Comparison of ENCODE assay signal across 8 cellular contexts in the genomic region with DNA sequence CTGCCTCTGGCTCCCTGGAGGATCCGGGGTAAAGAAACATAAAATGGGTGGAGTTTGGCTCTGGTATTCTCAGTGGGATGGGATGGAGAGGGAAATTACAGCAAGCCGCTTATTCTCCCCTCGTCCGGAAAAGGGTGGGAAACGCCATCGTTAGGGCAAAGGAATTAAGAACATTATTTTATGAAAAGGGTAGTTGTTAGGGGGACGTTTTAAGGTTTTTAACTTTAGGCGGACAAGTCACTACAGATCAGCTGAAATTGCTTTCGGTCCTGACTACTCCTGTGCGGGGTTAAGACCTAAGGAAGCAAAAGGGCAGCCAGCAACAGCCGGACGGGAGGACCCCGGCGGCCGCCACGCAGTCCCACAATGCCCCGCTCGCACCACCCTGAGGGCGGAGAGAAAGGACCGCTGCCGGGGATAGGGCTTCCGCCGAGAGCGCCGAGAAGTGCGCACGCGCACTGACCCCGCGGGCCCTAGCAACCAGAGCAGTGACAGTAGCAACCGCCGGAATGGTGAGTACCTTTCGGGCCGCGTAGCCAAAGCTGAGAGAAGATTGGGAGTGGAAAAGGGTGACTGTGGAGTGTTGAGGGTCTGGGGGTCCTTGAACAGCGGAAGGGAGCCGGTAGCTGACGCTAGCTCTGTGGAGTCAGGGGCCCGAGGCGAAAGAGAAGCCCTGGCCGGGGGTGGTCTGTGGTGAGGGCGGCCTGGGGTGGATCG. TPM values are rescaled to one million over a fixed set of nuclear protein-coding genes. Genes with fewer than 3 reads are reported as not detected.
DNase-seq lines count a peak whose midpoint lies in the region; TF ChIP-seq lines count a peak whose summit lies in the region.

A gene with protein sequence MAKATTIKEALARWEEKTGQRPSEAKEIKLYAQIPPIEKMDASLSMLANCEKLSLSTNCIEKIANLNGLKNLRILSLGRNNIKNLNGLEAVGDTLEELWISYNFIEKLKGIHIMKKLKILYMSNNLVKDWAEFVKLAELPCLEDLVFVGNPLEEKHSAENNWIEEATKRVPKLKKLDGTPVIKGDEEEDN (plus strand): TSS at position 456 of the 717 bp plus-strand sequence. CDS start 54 bp downstream, at position 510.

- 0 out of 2 replicates have a peak, but pooled peaks cover 2% of the 10 kb centered on the region for H3K79me2 ChIP-seq in H9 (ENCODE audit: insufficient read depth, low read length)

- H2AK5ac ChIP-seq in H9 (ENCODE audit: insufficient read length, low read length): no peak within 1 kb of the TSS

- TF ChIP-seq POLR2A in Raji (IDR thresholded peaks at IDR 0.05; ENCODE audit: insufficient read depth, low read depth, low read length): peak; percentile 89

- H3K9ac ChIP-seq in H9 (ENCODE audit: extremely low read depth, insufficient read length, low read length): peak within 1 kb of the TSS; percentile 11

- H3K36me3 Mint-ChIP-seq in H9 (ENCODE audit: insufficient read depth in 1 of 3, low read depth in 3 of 3) (no peaks in the 10 kb centered on the region), nephron progenitor cell (ENCODE audit: low read depth) (peaks cover 4% of the 10 kb centered on the region)
- H3K36me3 Mint-ChIP-seq in stimulated activated naive CD8-positive, alpha-beta T cell treated with anti-CD3 and anti-CD28 coated beads, Interleukin-15, Interleukin-2, amounts not matched to agents 100 ng/mL and 50 ng/mL, for 24 hours (ENCODE audit: low read depth): no peaks in the 10 kb centered on the region

- H3K79me1 ChIP-seq in H9 (ENCODE audit: insufficient read depth, low read depth, low read length, poor library complexity, severe bottlenecking): no peaks in the 10 kb centered on the region

- no peaks in the 10 kb centered on the region for H3K9me3 ChIP-seq in H9 (ENCODE audit: control insufficient read depth, low read depth, low read length)

- peak within 1 kb of the TSS; percentile 49 for H3K27ac ChIP-seq in H9 (ENCODE audit: insufficient read length, low read depth, low read length)

- no peak within 1 kb of the TSS for H3K56ac ChIP-seq in H9 (ENCODE audit: insufficient read length, low read depth, low read length)

- no peak within 1 kb of the TSS for H2BK15ac ChIP-seq in H9 (ENCODE audit: low read depth, low read length)

- H2BK5ac ChIP-seq in H9 (ENCODE audit: insufficient read length, low read length): no peak within 1 kb of the TSS

- no peak within 1 kb of the TSS for H2BK12ac ChIP-seq in H9 (ENCODE audit: insufficient read length, low read depth, low read length)

- H4K91ac ChIP-seq in H9 (ENCODE audit: insufficient read length, low read depth, low read length): no peak within 1 kb of the TSS

- peak within 1 kb of the TSS; percentile 67 for H2AFZ ChIP-seq in H9 (ENCODE audit: low read length)

- peak within 1 kb of the TSS; percentile 96 to 99 (median 98) for H3K27ac Mint-ChIP-seq in H9
- peak within 1 kb of the TSS; percentile 73 for H3K27ac Mint-ChIP-seq in nephron progenitor cell
- H3K27ac Mint-ChIP-seq in stimulated activated naive CD8-positive, alpha-beta T cell treated with anti-CD3 and anti-CD28 coated beads, Interleukin-15, Interleukin-2, amounts not matched to agents 100 ng/mL and 50 ng/mL, for 24 hours: peak within 1 kb of the TSS; percentile 91

- H3K4me1 ChIP-seq in H9 (ENCODE audit: insufficient read depth, low read length): no peaks in the 10 kb centered on the region

- no peak within 1 kb of the TSS for H4K8ac ChIP-seq in H9 (replicated peaks; ENCODE audit: insufficient read length, low read depth, low read length)

- H2BK120ac ChIP-seq in H9 (ENCODE audit: low read depth, low read length, poor library complexity, severe bottlenecking): no peak within 1 kb of the TSS

- H3K4ac ChIP-seq in H9 (ENCODE audit: low read depth, low read length): no peak within 1 kb of the TSS

- peak within 1 kb of the TSS; percentile 62 for H3K4me2 ChIP-seq in H9 (ENCODE audit: insufficient read depth, insufficient read length, low read length)

- H3K23me2 ChIP-seq in H9 (ENCODE audit: insufficient read length, low read depth, low read length, poor library complexity, severe bottlenecking): peaks cover 11% of the 10 kb centered on the region

- no peaks in the 10 kb centered on the region for H3K27me3 Mint-ChIP-seq in H9 (ENCODE audit: low read depth)
- peaks cover 7% of the 10 kb centered on the region for H3K27me3 Mint-ChIP-seq in nephron progenitor cell (ENCODE audit: low read depth, poor library complexity)
- no peaks in the 10 kb centered on the region for H3K27me3 Mint-ChIP-seq in stimulated activated naive CD8-positive, alpha-beta T cell treated with anti-CD3 and anti-CD28 coated beads, Interleukin-15, Interleukin-2, amounts not matched to agents 100 ng/mL and 50 ng/mL, for 24 hours

- H3K9me3 Mint-ChIP-seq in H9 (peaks cover 0 to 4% of the 10 kb centered on the region in 2 experiments; a peak in 1 of 5 replicates), nephron progenitor cell (no peaks in the 10 kb centered on the region)
- no peaks in the 10 kb centered on the region for H3K9me3 Mint-ChIP-seq in stimulated activated naive CD8-positive, alpha-beta T cell treated with anti-CD3 and anti-CD28 coated beads, Interleukin-15, Interleukin-2, amounts not matched to agents 100 ng/mL and 50 ng/mL, for 24 hours

- no CpG with 5 or more reads among the region's 43 CpGs for WGBS in H9 (ENCODE audit: extremely low coverage, insufficient read length, low lambda C conversion rate)

- H3K27me3 ChIP-seq in H9 (ENCODE audit: insufficient read depth, low read length): no peaks in the 10 kb centered on the region

- H3K4me1 Mint-ChIP-seq in H9 (peaks cover 15 to 18% of the 10 kb centered on the region in 2 experiments), nephron progenitor cell (peaks cover 25% of the 10 kb centered on the region)
- peaks cover 17% of the 10 kb centered on the region for H3K4me1 Mint-ChIP-seq in stimulated activated naive CD8-positive, alpha-beta T cell treated with anti-CD3 and anti-CD28 coated beads, Interleukin-15, Interleukin-2, amounts not matched to agents 100 ng/mL and 50 ng/mL, for 24 hours (ENCODE audit: low read depth)

- no peak within 1 kb of the TSS for H2BK20ac ChIP-seq in H9 (ENCODE audit: low read depth, low read length, poor library complexity, severe bottlenecking)

- no peak within 1 kb of the TSS for H4K5ac ChIP-seq in H9 (ENCODE audit: insufficient read length, low read depth, low read length)

- H3K4me3 Mint-ChIP-seq in H9 (peak within 1 kb of the TSS; percentile 94), nephron progenitor cell (peak within 1 kb of the TSS; percentile 98)
- peak within 1 kb of the TSS; percentile 98 for H3K4me3 Mint-ChIP-seq in stimulated activated naive CD8-positive, alpha-beta T cell treated with anti-CD3 and anti-CD28 coated beads, Interleukin-15, Interleukin-2, amounts not matched to agents 100 ng/mL and 50 ng/mL, for 24 hours

- H3T11ph ChIP-seq in H9 (ENCODE audit: low read length): no peak within 1 kb of the TSS

- peak within 1 kb of the TSS; percentile 81 for H3K18ac ChIP-seq in H9 (ENCODE audit: insufficient read length, low read depth, low read length)

- TF ChIP-seq CTCF in H9 (conservative IDR thresholded peaks at IDR 0.05) (no peak), nephron progenitor cell (IDR thresholded peaks at IDR 0.05) (no peak)

- H3K14ac ChIP-seq in H9 (ENCODE audit: insufficient read depth, low read length): peak within 1 kb of the TSS; percentile 82; the same call in 1 of the 2 replicates

- H4K20me1 ChIP-seq in H9 (ENCODE audit: control insufficient read depth, insufficient read depth, insufficient read length): no peaks in the 10 kb centered on the region

- DNase-seq in ELR (ENCODE audit: low read depth) (peak; percentile 94), H9 (peak; percentile 95), M059J (ENCODE audit: low read depth) (peak; percentile 91), fibroblast of the conjunctiva (ENCODE audit: low read depth) (peak; percentile 87), nephron progenitor cell (peak; percentile 94)
- peak; percentile 97 for DNase-seq in activated effector memory CD4-positive, alpha-beta T cell treated with anti-CD3 and anti-CD28 coated beads, Interleukin-2, amount 50 U/mL, for 16 hours

- no peak within 1 kb of the TSS for H3K23ac ChIP-seq in H9 (ENCODE audit: insufficient read length, low read depth, low read length)

RNA-seq across cellular contexts. Expression of the gene that starts here (rescaled TPM):
- total RNA-seq in H9 (2021): 12.3 and 17.7 TPM in 2 replicates
- 3.2 and 20.6 TPM in 2 replicates for total RNA-seq in M059J (2014; rRNA removed; shearing (Covaris generic))

Comparison
In these comparisons a context has a peak if more than half of its experiments do, and no peak if none do; other contexts are left out.
1. Peak in every context shown above with its lines: DNase-seq and H3K27ac ChIP-seq.